In the genomic region with DNA sequence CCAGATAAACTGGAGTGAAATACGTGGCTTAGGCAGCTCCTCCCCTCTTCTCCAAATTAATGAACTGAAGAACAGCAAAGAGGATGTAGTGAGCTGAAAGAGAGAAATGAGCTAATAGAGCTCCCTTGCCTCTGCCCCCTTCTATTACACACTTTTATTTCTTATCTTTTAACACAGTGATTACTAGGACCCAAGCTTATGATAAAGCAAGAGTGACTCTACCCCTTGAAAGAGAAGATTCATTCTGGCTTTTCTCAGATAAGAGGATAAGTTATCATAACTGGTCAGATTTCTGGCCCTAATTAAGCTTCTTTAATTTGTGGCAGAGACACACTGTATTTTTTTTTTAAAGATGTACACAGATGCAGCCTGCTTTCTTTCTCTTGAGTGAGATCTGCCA, we compare ENCODE assay signal across 17 cellular contexts.
"Had no signal": no experiment of that assay in that cellular context is flagged by ENCODE, and none has a peak within 500 bp of the region (broad histone marks: within the 10 kb centered on the region; RNA-seq: fewer than 3 reads in every experiment).

No MANE protein-coding gene starts in this region.

- DNase-seq: activated CD4-positive, alpha-beta T cell treated with anti-CD3 and anti-CD28 coated beads, Interleukin-2, amount 50 U/mL, for 4 hours; activated gamma-delta T cell; activated T-cell treated with anti-CD3 and anti-CD28 coated beads, Interleukin-2, amount 50 U/mL, for 72 hours; adrenal gland; effector memory CD4-positive, alpha-beta T cell; esophagus squamous epithelium; left ventricle myocardium superior; mucosa of descending colon; naive B cell; ovary; stimulated activated CD4-positive, alpha-beta T cell treated with anti-CD3 and anti-CD28 coated beads, Interleukin-4, amount 100 ng/mL, for 1 hour; stimulated activated naive CD8-positive, alpha-beta T cell treated with anti-CD3 and anti-CD28 coated beads, Interleukin-15, amount 100 ng/mL, for 72 hours; transverse colon had no signal

- H3K4me2 ChIP-seq: smooth muscle cell had no signal

- H3K4me3 ChIP-seq: adrenal gland, esophagus squamous epithelium, mucosa of descending colon, ovary, smooth muscle cell, suprapubic skin, transverse colon, vagina had no signal

- H3K36me3 ChIP-seq: adrenal gland, esophagus squamous epithelium, ovary, suprapubic skin, transverse colon, vagina had no signal

- H3K27me3 ChIP-seq: adrenal gland, esophagus squamous epithelium, ovary, suprapubic skin, transverse colon, vagina had no signal

- ATAC-seq: activated T-cell treated with anti-CD3 and anti-CD28 coated beads, Interleukin-2, amount 50 U/mL, for 72 hours; left ventricle myocardium superior; mucosa of descending colon; sciatic nerve; stimulated activated naive CD8-positive, alpha-beta T cell treated with anti-CD3 and anti-CD28 coated beads, Interleukin-15, amount 100 ng/mL, for 72 hours had no signal

- H3K4me1 ChIP-seq: adrenal gland, esophagus squamous epithelium, suprapubic skin, transverse colon, vagina had no signal

- H3K27ac ChIP-seq: adrenal gland, esophagus squamous epithelium, ovary, suprapubic skin, transverse colon, vagina had no signal
